8 cellular contexts compared by ENCODE assay signal in the genomic region with DNA sequence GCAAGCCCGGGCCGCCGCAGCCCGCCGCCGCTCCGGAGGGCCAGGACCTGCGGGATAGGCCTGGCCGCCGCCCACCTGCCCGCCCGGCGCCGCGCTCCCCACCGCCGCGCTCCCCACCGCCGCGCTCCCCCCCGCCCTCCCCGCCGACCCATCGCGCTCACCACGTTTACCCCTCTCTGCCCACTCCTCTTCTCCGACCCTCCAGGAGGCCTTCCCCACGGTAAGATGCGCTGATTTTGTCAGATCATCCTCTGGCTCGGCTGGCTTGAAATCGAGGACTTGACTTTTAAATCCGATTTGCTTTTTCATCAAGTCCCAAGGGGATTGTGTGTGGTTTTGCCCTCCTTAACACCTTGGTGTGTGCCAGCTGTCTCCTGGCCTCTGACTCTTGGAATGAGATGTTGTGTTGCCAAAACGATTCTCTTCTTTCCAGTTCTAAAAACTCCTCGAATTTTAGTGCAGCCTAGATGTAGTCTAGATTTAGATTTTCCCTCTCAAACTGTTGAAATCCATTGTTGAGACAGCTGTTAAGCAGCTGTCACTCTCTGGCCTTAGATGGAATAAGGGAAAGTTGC. TPM values are rescaled to one million over a fixed set of nuclear protein-coding genes. Genes with fewer than 3 reads are reported as not detected.
DNase-seq lines count a peak whose midpoint lies in the region; ATAC-seq and TF ChIP-seq lines count a peak whose summit lies in the region.

No MANE protein-coding gene starts in this region.

- peaks cover 41% of the 10 kb centered on the region for H3K36me3 ChIP-seq in left ventricle myocardium inferior

- H3K9me3 ChIP-seq in left ventricle myocardium inferior (replicated peaks) (no peaks in the 10 kb centered on the region), T-helper 17 cell (ENCODE audit: control insufficient read depth, low read length, poor library complexity, severe bottlenecking) (no peaks in the 10 kb centered on the region)

- H3K4me3 Mint-ChIP-seq in T-helper 17 cell, result peak overlapping the region; percentile 98

- H3K27ac ChIP-seq in left ventricle myocardium inferior (replicated peaks), result peak overlapping the region; percentile 92

- intact Hi-C loops in left ventricle myocardium inferior (cut with micrococcal nuclease) (no loop called here), cardiac septum (cut with DNase I) (loop anchor here (5.0 kb wide), 1 partner anchor 527 kb away; no protein-coding TSS in a partner anchor)

- no peak for DNase-seq in left ventricle myocardium inferior
- no peak for DNase-seq in cardiac septum (ENCODE audit: low spot score)
- no peak for DNase-seq in T-helper 17 cell
- peak; percentile 27 for DNase-seq in fibroblast of villous mesenchyme (ENCODE audit: low read depth)
- no peak for DNase-seq in retinal pigment epithelial cell (ENCODE audit: low read depth)
- no peak for DNase-seq in islet precursor cell
- DNase-seq in activated CD8-positive, alpha-beta memory T cell treated with anti-CD3 and anti-CD28 coated beads for 24 hours, result no peak

- H3K27me3 Mint-ChIP-seq in T-helper 17 cell, result no peaks in the 10 kb centered on the region

- ATAC-seq in T-helper 17 cell (peak; percentile 18), HG03175 (IDR thresholded peaks at IDR 0.05; ENCODE audit: unreplicated experiment) (no peak)

- H3K4me3 ChIP-seq in left ventricle myocardium inferior, result peak overlapping the region; percentile 81
- peak overlapping the region; percentile 91 for H3K4me3 ChIP-seq in fibroblast of villous mesenchyme (ENCODE audit: low read depth, low read length)
- peak overlapping the region; percentile 79 for H3K4me3 ChIP-seq in retinal pigment epithelial cell (ENCODE audit: low read length)

- peaks cover 34% of the 10 kb centered on the region for H3K4me1 ChIP-seq in left ventricle myocardium inferior

- peaks cover 7% of the 10 kb centered on the region for H3K36me3 Mint-ChIP-seq in T-helper 17 cell (ENCODE audit: low read depth)

- TF ChIP-seq CTCF in left ventricle myocardium inferior (IDR thresholded peaks at IDR 0.05; ENCODE audit: borderline replicate concordance), result no peak
- TF ChIP-seq CTCF in fibroblast of villous mesenchyme (IDR thresholded peaks at IDR 0.05; ENCODE audit: insufficient read depth, low read depth, low read length), result no peak
- TF ChIP-seq CTCF in retinal pigment epithelial cell (conservative IDR thresholded peaks at IDR 0.05; ENCODE audit: low read depth, low read length), result no peak

- H3K27me3 ChIP-seq in left ventricle myocardium inferior (ENCODE audit: low read depth), result no peaks in the 10 kb centered on the region

- H3K4me1 Mint-ChIP-seq in T-helper 17 cell, result peaks cover 26% of the 10 kb centered on the region

- H3K27ac Mint-ChIP-seq in T-helper 17 cell, result peak overlapping the region; percentile 95

RNA-seq across cellular contexts. Expression of a gene that starts 0.7 kb away (rescaled TPM):
- total RNA-seq in left ventricle myocardium inferior (17.3 TPM), cardiac septum (21.1 TPM), T-helper 17 cell (10 to 100 TPM; 58.8 to 63.0 TPM), fibroblast of villous mesenchyme (6.4 and 6.9 TPM in 2 replicates)

RNA-seq across cellular contexts. Expression of a gene that starts 43.6 kb away (rescaled TPM):
- total RNA-seq in left ventricle myocardium inferior (not detected), cardiac septum (0.78 TPM), T-helper 17 cell (1 to 10 TPM; 1.1 to 3.1 TPM), fibroblast of villous mesenchyme (not detected in 2 replicates)
